ENCODE assay signal across 12 cellular contexts in genomic region chr20:9488063-9488462, GRCh38. TPM values are rescaled to one million over a fixed set of nuclear protein-coding genes. Genes with fewer than 3 reads are reported as not detected.
"Had no signal": no experiment of that assay in that cellular context is flagged by ENCODE, and none has a peak within 500 bp of the region (broad histone marks: within the 10 kb centered on the region; RNA-seq: fewer than 3 reads in every experiment).

No MANE protein-coding gene starts in this region.

- H3K4me3 Mint-ChIP-seq: activated naive CD4-positive, alpha-beta T cell treated with anti-CD3 and anti-CD28 coated beads, Interleukin-2, amount 10 ng/mL, durations not matched to agents 7 days and 5 days; naive thymus-derived CD4-positive, alpha-beta T cell had no signal

- H3K4me3 ChIP-seq: lower lobe of right lung, right atrium auricular region, smooth muscle cell, transverse colon had no signal

- H3K27ac Mint-ChIP-seq: activated naive CD4-positive, alpha-beta T cell treated with anti-CD3 and anti-CD28 coated beads, Interleukin-2, amount 10 ng/mL, durations not matched to agents 7 days and 5 days; activated T-helper 2 cell treated with anti-CD3 and anti-CD28 coated beads, Interferon-gamma antibody, Interleukin-2, Interleukin-4, amounts not matched to agents 10 μg/mL and 5 μg/mL and 100 μg/mL, durations not matched to agents 14 hours and 24 hours and 36 hours; naive thymus-derived CD4-positive, alpha-beta T cell had no signal

- H3K9me3 Mint-ChIP-seq: activated T-helper 2 cell treated with anti-CD3 and anti-CD28 coated beads, Interferon-gamma antibody, Interleukin-2, Interleukin-4, amounts not matched to agents 10 μg/mL and 5 μg/mL and 100 μg/mL, durations not matched to agents 14 hours and 24 hours and 36 hours had no signal

- H3K27ac ChIP-seq: lower lobe of right lung, right atrium auricular region, transverse colon had no signal

- H3K36me3 ChIP-seq: lower lobe of right lung, right atrium auricular region, transverse colon had no signal

- ATAC-seq: lower lobe of right lung; naive thymus-derived CD4-positive, alpha-beta T cell had no signal

- DNase-seq: activated CD4-positive, alpha-beta T cell treated with anti-CD3 and anti-CD28 coated beads, Interleukin-2, amount 50 U/mL, for 1 hour; activated CD4-positive, CD25-positive, alpha-beta regulatory T cell; activated naive CD4-positive, alpha-beta T cell treated with anti-CD3 and anti-CD28 coated beads, Interleukin-2, amount 10 ng/mL, durations not matched to agents 7 days and 5 days; cerebellar nuclear complex; glutamatergic neuron; lower lobe of right lung; naive thymus-derived CD4-positive, alpha-beta T cell; posterior cingulate gyrus; transverse colon had no signal

- H3K27me3 Mint-ChIP-seq: activated naive CD4-positive, alpha-beta T cell treated with anti-CD3 and anti-CD28 coated beads, Interleukin-2, amount 10 ng/mL, durations not matched to agents 7 days and 5 days had no signal

- H3K4me1 ChIP-seq: lower lobe of right lung, right atrium auricular region, transverse colon had no signal

- H3K27me3 ChIP-seq: right atrium auricular region, transverse colon had no signal

- H3K36me3 Mint-ChIP-seq: activated naive CD4-positive, alpha-beta T cell treated with anti-CD3 and anti-CD28 coated beads, Interleukin-2, amount 10 ng/mL, durations not matched to agents 7 days and 5 days; naive thymus-derived CD4-positive, alpha-beta T cell had no signal

- H3K4me1 Mint-ChIP-seq: activated naive CD4-positive, alpha-beta T cell treated with anti-CD3 and anti-CD28 coated beads, Interleukin-2, amount 10 ng/mL, durations not matched to agents 7 days and 5 days; naive thymus-derived CD4-positive, alpha-beta T cell had no signal

- H3K9me3 ChIP-seq: lower lobe of right lung, right atrium auricular region, transverse colon had no signal

- H3K4me2 ChIP-seq: smooth muscle cell had no signal

RNA-seq across cellular contexts. Expression of gene LAMP5, which starts 26.3 kb away (rescaled TPM):
- total RNA-seq: activated T-helper 2 cell treated with anti-CD3 and anti-CD28 coated beads, Interferon-gamma antibody, Interleukin-2, Interleukin-4, amounts not matched to agents 10 μg/mL and 5 μg/mL and 100 μg/mL, durations not matched to agents 14 hours and 24 hours and 36 hours; right atrium auricular region had no signal
- polyA plus RNA-seq: naive thymus-derived CD4-positive, alpha-beta T cell had no signal
